Comparison of ENCODE assay signal across 12 cellular contexts in the genomic region with DNA sequence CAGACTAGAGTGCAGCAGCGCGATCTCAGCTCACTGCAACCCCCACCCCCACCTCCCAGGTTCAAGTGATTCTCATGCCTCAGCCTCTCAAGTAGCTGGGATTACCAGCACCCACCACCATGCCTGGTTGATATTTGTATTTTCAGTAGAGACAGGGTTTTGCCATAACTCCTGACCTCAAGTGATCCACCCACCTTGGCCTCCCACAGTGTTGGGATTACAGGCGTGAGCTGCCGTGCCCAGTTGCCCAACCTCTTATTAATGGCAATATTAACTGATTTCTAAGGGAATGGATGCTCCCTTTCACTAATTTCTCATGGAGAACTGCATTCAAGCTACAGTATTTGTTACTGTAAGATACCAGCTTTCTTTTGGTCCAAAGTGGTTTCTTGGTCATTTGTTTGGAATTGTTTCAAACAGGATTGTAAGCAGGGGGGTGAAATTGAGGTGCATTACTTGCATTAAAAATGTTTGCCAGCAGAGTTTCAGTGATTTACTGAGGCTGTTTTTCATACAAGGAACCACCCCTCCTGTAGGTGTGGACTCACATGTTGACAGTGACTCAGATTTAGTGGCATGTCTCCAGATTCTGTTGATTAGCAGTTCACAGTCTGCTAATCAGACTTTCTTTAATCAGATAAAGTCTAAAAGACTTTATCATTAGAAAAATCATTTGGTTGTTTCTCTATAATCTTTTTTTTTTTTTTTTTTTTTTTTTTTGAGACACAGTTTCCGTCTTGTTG. TPM values are rescaled to one million over a fixed set of nuclear protein-coding genes. Genes with fewer than 3 reads are reported as not detected.
A peak's percentile ranks its signal among the peaks of the same experiment; 100 is the strongest.
DNase-seq lines count a peak whose midpoint lies in the region; ATAC-seq and TF ChIP-seq lines count a peak whose summit lies in the region.
"Had no signal": no experiment of that assay in that cellular context is flagged by ENCODE, and none has a peak within 500 bp of the region (broad histone marks: within the 10 kb centered on the region; RNA-seq: fewer than 3 reads in every experiment).

No MANE protein-coding gene starts in this region.

- no peak for TF ChIP-seq CTCF in mucosa of descending colon (IDR thresholded peaks at IDR 0.05)

- H3K4me1 ChIP-seq in mucosa of descending colon (ENCODE audit: low read depth): no peaks in the 10 kb centered on the region

- no peak overlapping the region for H3K4me3 ChIP-seq in mucosa of descending colon

- DNase-seq in Daoy (ENCODE audit: low read depth) (peak; percentile 79), LoVo (ENCODE audit: low spot score) (peak; percentile 83), mucosa of descending colon (peak in 1 of 3 donors; percentile 57), NCI-H526 treated with DMSO at 0.1 percent for 48 hours (lab: John Stamatoyannopoulos, UW) (no peak), left ventricle myocardium superior (no peak), NCI-H345 treated with DMSO at 0.1 percent for 48 hours (lab: John Stamatoyannopoulos, UW; ENCODE audit: unreplicated experiment) (no peak)
- DNase-seq in effector CD4-positive, alpha-beta T cell: peak; percentile 21
- DNase-seq: naive thymus-derived CD4-positive, alpha-beta T cell; NCI-H1092 treated with DMSO at 0.1 percent for 48 hours; stimulated activated CD8-positive, alpha-beta memory T cell treated with anti-CD3 and anti-CD28 coated beads, Interleukin-4, amount 100 ng/mL, for 48 hours had no signal

- H3K36me3 ChIP-seq in mucosa of descending colon (ENCODE audit: low read depth): no peaks in the 10 kb centered on the region

- intact Hi-C loops in mucosa of descending colon (cut with DNase I, micrococcal nuclease) (no loop called here), left ventricle myocardium superior (cut with micrococcal nuclease) (loop anchor here (10.0 kb wide), 1 partner anchor 65 kb away; no protein-coding TSS in a partner anchor)

- H3K9me3 ChIP-seq in mucosa of descending colon: no peaks in the 10 kb centered on the region

- ATAC-seq in mucosa of descending colon (peak; percentile 42), left ventricle myocardium superior (no peak), HG02588 (IDR thresholded peaks at IDR 0.05; ENCODE audit: unreplicated experiment) (no peak)
- ATAC-seq: activated naive CD4-positive, alpha-beta T cell treated with anti-CD3 and anti-CD28 coated beads, Interleukin-2, amount 50 U/mL, for 72 hours; naive thymus-derived CD4-positive, alpha-beta T cell had no signal

RNA-seq across cellular contexts. Expression of gene TGFBR3, which starts 3.9 kb away (rescaled TPM):
- total RNA-seq in Daoy (2014; rRNA removed; shearing (Covaris generic)): 1.6 and 20.5 TPM in 2 replicates
- total RNA-seq in mucosa of descending colon (10 to 100 TPM; 11.6 to 89.7 (median 21.1) TPM), left ventricle myocardium superior (26.2 TPM)

RNA-seq across cellular contexts. Expression of gene BRDT, which starts 59.3 kb away (rescaled TPM):
- not detected in 2 replicates for total RNA-seq in Daoy (2014; rRNA removed; shearing (Covaris generic))
- total RNA-seq in mucosa of descending colon (not detected), left ventricle myocardium superior (not detected)
- total RNA-seq: naive thymus-derived CD4-positive, alpha-beta T cell had no signal

Comparison
In these comparisons a context has a peak if more than half of its experiments do, and no peak if none do; other contexts are left out.
1. DNase-seq: peak in Daoy (single experiment), LoVo (single experiment) and effector CD4-positive, alpha-beta T cell (single experiment); none in NCI-H526 treated with DMSO at 0.1 percent for 48 hours (single experiment), left ventricle myocardium superior (single experiment) and NCI-H345 treated with DMSO at 0.1 percent for 48 hours (single experiment).